Comparison of ENCODE assay signal across 13 cellular contexts in genomic region chr5:178214160-178214803, GRCh38. TPM values are rescaled to one million over a fixed set of nuclear protein-coding genes. Genes with fewer than 3 reads are reported as not detected.
A peak's percentile ranks its signal among the peaks of the same experiment; 100 is the strongest.
DNase-seq lines count a peak whose midpoint lies in the region; ATAC-seq, FAIRE-seq and TF ChIP-seq lines count a peak whose summit lies in the region.
"Had no signal": no experiment of that assay in that cellular context is flagged by ENCODE, and none has a peak within 500 bp of the region (broad histone marks: within the 10 kb centered on the region; RNA-seq: fewer than 3 reads in every experiment).

No MANE protein-coding gene starts in this region.

- H3K27me3 Mint-ChIP-seq in CD4-positive, CD25-positive, alpha-beta regulatory T cell = no peaks in the 10 kb centered on the region
- peaks cover 9% of the 10 kb centered on the region for H3K27me3 Mint-ChIP-seq in activated naive CD8-positive, alpha-beta T cell treated with anti-CD3 and anti-CD28 coated beads for 36 hours
- H3K27me3 Mint-ChIP-seq in naive B cell = no peaks in the 10 kb centered on the region

- TF ChIP-seq POLR2A in GM12891 (IDR thresholded peaks at IDR 0.05; ENCODE audit: low read depth, low read length) = peak; percentile 67

- H3K27me3 ChIP-seq in CD4-positive, CD25-positive, alpha-beta regulatory T cell (ENCODE audit: control insufficient read depth, insufficient read depth, low read length) = no peaks in the 10 kb centered on the region
- H3K27me3 ChIP-seq: dorsolateral prefrontal cortex had no signal

- peaks cover 85% of the 10 kb centered on the region for H3K36me3 ChIP-seq in CD4-positive, CD25-positive, alpha-beta regulatory T cell (ENCODE audit: control insufficient read depth, insufficient read depth, low read length)

- no peak for ATAC-seq in CD4-positive, CD25-positive, alpha-beta regulatory T cell (ENCODE audit: low read depth in 2 of 2)
- ATAC-seq in naive B cell (ENCODE audit: low read depth in 2 of 2) = no peak
- ATAC-seq: activated CD4-positive, CD25-positive, alpha-beta regulatory T cell treated with anti-CD3 and anti-CD28 coated beads, Interleukin-2, amount 50 U/mL, for 24 hours had no signal

- no peak overlapping the region for H3K4me3 ChIP-seq in CD4-positive, CD25-positive, alpha-beta regulatory T cell (ENCODE audit: low read depth, low read length)
- H3K4me3 ChIP-seq: dorsolateral prefrontal cortex had no signal

- no peak for FAIRE-seq in GM12891 (lab: Jason Lieb, UNC)

- H3K4me1 ChIP-seq in CD4-positive, CD25-positive, alpha-beta regulatory T cell (ENCODE audit: control insufficient read depth, insufficient read depth, low read length, poor library complexity, severe bottlenecking) = no peaks in the 10 kb centered on the region

- H3K9me3 Mint-ChIP-seq in CD4-positive, CD25-positive, alpha-beta regulatory T cell = no peaks in the 10 kb centered on the region
- H3K9me3 Mint-ChIP-seq in activated naive CD8-positive, alpha-beta T cell treated with anti-CD3 and anti-CD28 coated beads for 36 hours = no peaks in the 10 kb centered on the region
- H3K9me3 Mint-ChIP-seq in naive B cell = no peaks in the 10 kb centered on the region

- H3K27ac Mint-ChIP-seq in CD4-positive, CD25-positive, alpha-beta regulatory T cell = peak overlapping the region in 2 of 3 donors; percentile 83 to 85
- H3K27ac Mint-ChIP-seq in activated naive CD8-positive, alpha-beta T cell treated with anti-CD3 and anti-CD28 coated beads for 36 hours = peak overlapping the region; percentile 67
- peak overlapping the region in 4 of 6 donors; percentile 32 to 74 (median 60) for H3K27ac Mint-ChIP-seq in naive B cell

- no peaks in the 10 kb centered on the region for H3K9me3 ChIP-seq in CD4-positive, CD25-positive, alpha-beta regulatory T cell (ENCODE audit: control insufficient read depth in 2 of 2, low read length in 2 of 2)

- peaks cover 10 to 45% (median 21%) of the 10 kb centered on the region in 4 donors for H3K4me1 Mint-ChIP-seq in CD4-positive, CD25-positive, alpha-beta regulatory T cell
- H3K4me1 Mint-ChIP-seq in activated naive CD8-positive, alpha-beta T cell treated with anti-CD3 and anti-CD28 coated beads for 36 hours = peaks cover 29% of the 10 kb centered on the region
- peaks cover 15 to 38% (median 17%) of the 10 kb centered on the region in 3 donors for H3K4me1 Mint-ChIP-seq in naive B cell

- H3K36me3 Mint-ChIP-seq in CD4-positive, CD25-positive, alpha-beta regulatory T cell = peaks cover 20% of the 10 kb centered on the region
- H3K36me3 Mint-ChIP-seq in activated naive CD8-positive, alpha-beta T cell treated with anti-CD3 and anti-CD28 coated beads for 36 hours = peaks cover 44% of the 10 kb centered on the region
- H3K36me3 Mint-ChIP-seq in naive B cell = peaks cover 8 to 19% of the 10 kb centered on the region in 2 donors

- no peak for DNase-seq in CD4-positive, CD25-positive, alpha-beta regulatory T cell
- DNase-seq in GM12891 (ENCODE audit: insufficient read length, low spot score) (no peak), naive B cell (no peak), cerebellum (ENCODE audit: low spot score) (no peak), NCI-H69 (lab: John Stamatoyannopoulos, UW) (no peak)
- no peak for DNase-seq in activated naive CD8-positive, alpha-beta T cell treated with anti-CD3 and anti-CD28 coated beads for 36 hours
- no peak for DNase-seq in stimulated activated CD4-positive, alpha-beta T cell treated with anti-CD3 and anti-CD28 coated beads, Interleukin-4, amount 100 ng/mL, for 24 hours
- DNase-seq: dorsolateral prefrontal cortex; NCI-H2081; NK-92 treated with Interleukin-12 subunit alpha and Interleukin-12 subunit beta, amount 100 ng/mL, for 24 hours had no signal

- H3K27ac ChIP-seq in CD4-positive, CD25-positive, alpha-beta regulatory T cell (ENCODE audit: insufficient read depth, low read length, poor library complexity, severe bottlenecking) = no peak overlapping the region
- H3K27ac ChIP-seq: dorsolateral prefrontal cortex had no signal

- peak overlapping the region in 1 of 4 donors; percentile 32 for H3K4me3 Mint-ChIP-seq in CD4-positive, CD25-positive, alpha-beta regulatory T cell
- H3K4me3 Mint-ChIP-seq in activated naive CD8-positive, alpha-beta T cell treated with anti-CD3 and anti-CD28 coated beads for 36 hours = no peak overlapping the region
- H3K4me3 Mint-ChIP-seq in naive B cell = no peak overlapping the region

TF ChIP-seq in GM12891, 5 proteins besides CTCF, POLR2A, EP300 and RAD21:
- TF ChIP-seq PAX5 (IDR thresholded peaks at IDR 0.05; ENCODE audit: insufficient read depth, low read length, severe bottlenecking) (no peak), POLR2AphosphoS5 (IDR thresholded peaks at IDR 0.05; ENCODE audit: low read depth, low read length) (peak; percentile 74), SPI1 (IDR thresholded peaks at IDR 0.05; ENCODE audit: low read depth, low read length) (no peak), POU2F2 (IDR thresholded peaks at IDR 0.05; ENCODE audit: low read depth, low read length) (peak; percentile 38; the same call in 1 of the 2 replicates), TAF1 (IDR thresholded peaks at IDR 0.05; ENCODE audit: low read depth, low read length) (0 out of 2 replicates have a peak, but pooled peaks have one; percentile 24)

RNA-seq across cellular contexts. Expression of gene HNRNPAB, which starts 9.9 kb away (rescaled TPM):
- total RNA-seq in CD4-positive, CD25-positive, alpha-beta regulatory T cell = 79.5 TPM
- 10 to 100 TPM; 63.1 to 77.1 (median 64.5) TPM for polyA plus RNA-seq in CD4-positive, CD25-positive, alpha-beta regulatory T cell
- polyA plus RNA-seq in GM12891 (2012; ENCODE audit: low read depth, missing spikeins) = 163 TPM
- 100 to 1,000 TPM; 599 to 600 TPM for total RNA-seq in activated naive CD8-positive, alpha-beta T cell treated with anti-CD3 and anti-CD28 coated beads for 36 hours
- 10 to 100 TPM; 33.3 to 65.8 (median 51.7) TPM for polyA plus RNA-seq in naive B cell (ENCODE audit: low read depth in 6 of 6)
- 37.9 TPM for total RNA-seq in cerebellum

RNA-seq across cellular contexts. Expression of gene PHYKPL, which starts 18.3 kb away (rescaled TPM):
- total RNA-seq in CD4-positive, CD25-positive, alpha-beta regulatory T cell = 165 TPM
- polyA plus RNA-seq in CD4-positive, CD25-positive, alpha-beta regulatory T cell = 10 to 100 TPM; 41.5 to 45.5 (median 42.5) TPM
- 24.9 TPM for polyA plus RNA-seq in GM12891 (2012; ENCODE audit: low read depth, missing spikeins)
- 10 to 100 TPM; 47.4 to 54.8 TPM for total RNA-seq in activated naive CD8-positive, alpha-beta T cell treated with anti-CD3 and anti-CD28 coated beads for 36 hours
- 10 to 100 TPM; 42.4 to 72.9 (median 53.3) TPM for polyA plus RNA-seq in naive B cell (ENCODE audit: low read depth in 6 of 6)
- total RNA-seq in cerebellum = 32.4 TPM

RNA-seq across cellular contexts. Expression of gene GMCL2, which starts 27.1 kb away (rescaled TPM):
- total RNA-seq in CD4-positive, CD25-positive, alpha-beta regulatory T cell = not detected
- under 1 TPM in 1 of 4 donors, not detected in 3; 0.11 TPM for polyA plus RNA-seq in CD4-positive, CD25-positive, alpha-beta regulatory T cell
- polyA plus RNA-seq in GM12891 (2012; ENCODE audit: low read depth, missing spikeins) = 0.03 TPM
- not detected for total RNA-seq in activated naive CD8-positive, alpha-beta T cell treated with anti-CD3 and anti-CD28 coated beads for 36 hours
- not detected for polyA plus RNA-seq in naive B cell (ENCODE audit: low read depth in 6 of 6)
- total RNA-seq in cerebellum = not detected
- total RNA-seq: LHCN-M2, myocyte had no signal
